15 cellular contexts compared by ENCODE assay signal in genomic region chr2:409523-409922, GRCh38.
A peak's percentile ranks its signal among the peaks of the same experiment; 100 is the strongest.
DNase-seq lines count a peak whose midpoint lies in the region; ATAC-seq and TF ChIP-seq lines count a peak whose summit lies in the region.
"Had no signal": no experiment of that assay in that cellular context is flagged by ENCODE, and none has a peak within 500 bp of the region (broad histone marks: within the 10 kb centered on the region; RNA-seq: fewer than 3 reads in every experiment).

No MANE protein-coding gene starts in this region.

- H3K27ac ChIP-seq in H9 (ENCODE audit: insufficient read length, low read depth, low read length) (no peak overlapping the region), neural progenitor cell (no peak overlapping the region)
- H3K27ac ChIP-seq: 22Rv1; BLaER1 treated with 17β-estradiol and CSF1 and Interleukin-3, amounts not matched to agents 10 nM and 100 nM had no signal

- peaks cover 30% of the 10 kb centered on the region for H3K27me3 Mint-ChIP-seq in activated CD4-positive, alpha-beta T cell treated with anti-CD3 and anti-CD28 coated beads, Interleukin-2, amount 10 ng/mL, durations not matched to agents 24 days and 14 days
- H3K27me3 Mint-ChIP-seq in H9 (ENCODE audit: low read depth) (peaks cover 4% of the 10 kb centered on the region), neural progenitor cell (ENCODE audit: insufficient read depth, low read depth) (peaks cover 9% of the 10 kb centered on the region), T-cell (peaks cover 0 to 8% of the 10 kb centered on the region in 2 donors), immature natural killer cell (ENCODE audit: low read depth in 3 of 3) (peaks cover 0 to 6% (median 4%) of the 10 kb centered on the region in 3 donors)

- CTCF ChIA-PET in T-cell (lab: Charles Lee): no interaction called here

- H3K4me3 ChIP-seq in neural progenitor cell: no peak overlapping the region
- H3K4me3 ChIP-seq: BLaER1 treated with 17β-estradiol and CSF1 and Interleukin-3, amounts not matched to agents 10 nM and 100 nM had no signal

- no peak overlapping the region for H3K4me3 Mint-ChIP-seq in activated CD4-positive, alpha-beta T cell treated with anti-CD3 and anti-CD28 coated beads, Interleukin-2, amount 10 ng/mL, durations not matched to agents 24 days and 14 days
- no peak overlapping the region for H3K4me3 Mint-ChIP-seq in H9
- no peak overlapping the region for H3K4me3 Mint-ChIP-seq in neural progenitor cell
- H3K4me3 Mint-ChIP-seq in T-cell: no peak overlapping the region
- H3K4me3 Mint-ChIP-seq in immature natural killer cell: no peak overlapping the region
- H3K4me3 Mint-ChIP-seq: CD4-positive, CD25-positive, alpha-beta regulatory T cell had no signal

- peak; percentile 6 for DNase-seq in activated CD4-positive, alpha-beta T cell treated with anti-CD3 and anti-CD28 coated beads, Interleukin-2, amount 10 ng/mL, durations not matched to agents 24 days and 14 days
- DNase-seq in activated CD4-positive, alpha-beta T cell treated with anti-CD3 and anti-CD28 coated beads, Interleukin-2, amount 50 U/mL, for 4 hours: no peak
- DNase-seq in H9 (no peak), ecto neural progenitor cell (ENCODE audit: low spot score) (peak; percentile 5), neural progenitor cell (ENCODE audit: low spot score) (no peak), T-cell (no peak), immature natural killer cell (no peak)
- no peak for DNase-seq in activated CD8-positive, alpha-beta memory T cell treated with anti-CD3 and anti-CD28 coated beads for 24 hours
- DNase-seq: AML-193; CD4-positive, CD25-positive, alpha-beta regulatory T cell; DMS53; GF-D8 had no signal

- H3K36me3 Mint-ChIP-seq in activated CD4-positive, alpha-beta T cell treated with anti-CD3 and anti-CD28 coated beads, Interleukin-2, amount 10 ng/mL, durations not matched to agents 24 days and 14 days (ENCODE audit: low read depth): no peaks in the 10 kb centered on the region
- H3K36me3 Mint-ChIP-seq in H9 (ENCODE audit: insufficient read depth in 1 of 3, low read depth in 3 of 3) (peaks cover 0 to 5% (median under 1%) of the 10 kb centered on the region in 3 experiments; a peak in 4 of 7 replicates), neural progenitor cell (no peaks in the 10 kb centered on the region), T-cell (no peaks in the 10 kb centered on the region), immature natural killer cell (peaks cover 5 to 20% (median 5%) of the 10 kb centered on the region in 3 donors)

- H3F3A ChIP-seq in neural progenitor cell (ENCODE audit: low read depth): no peaks in the 10 kb centered on the region

- no peak overlapping the region for H3K14ac ChIP-seq in H9 (ENCODE audit: insufficient read depth, low read length)

- H3K23ac ChIP-seq in H9 (ENCODE audit: insufficient read length, low read depth, low read length): no peak overlapping the region

- no peak overlapping the region for H2BK12ac ChIP-seq in H9 (ENCODE audit: insufficient read length, low read depth, low read length)

- 100% methylated on average over 1 of the region's 4 CpGs for WGBS in H9 (ENCODE audit: extremely low coverage, insufficient read length, low lambda C conversion rate)

- H3K4me2 ChIP-seq in H9 (ENCODE audit: insufficient read depth, insufficient read length, low read length): no peak overlapping the region
- H3K4me2 ChIP-seq in neural progenitor cell: no peak overlapping the region
- H3K4me2 ChIP-seq: BLaER1 treated with 17β-estradiol and CSF1 and Interleukin-3, amounts not matched to agents 10 nM and 100 nM had no signal

- H4K20me1 ChIP-seq in H9 (ENCODE audit: control insufficient read depth, insufficient read depth, insufficient read length) (no peaks in the 10 kb centered on the region), neural progenitor cell (ENCODE audit: low read depth) (no peaks in the 10 kb centered on the region)
- H4K20me1 ChIP-seq: BLaER1 treated with 17β-estradiol and CSF1 and Interleukin-3, amounts not matched to agents 10 nM and 100 nM had no signal

- H3K56ac ChIP-seq in H9 (ENCODE audit: insufficient read length, low read depth, low read length): peak overlapping the region; percentile 15

- peaks cover 4% of the 10 kb centered on the region for H3K9me3 ChIP-seq in H9 (ENCODE audit: control insufficient read depth, low read depth, low read length)
- no peaks in the 10 kb centered on the region for H3K9me3 ChIP-seq in neural progenitor cell (ENCODE audit: low read depth)

- H3K18ac ChIP-seq in H9 (ENCODE audit: insufficient read length, low read depth, low read length): no peak overlapping the region

- H3K23me2 ChIP-seq in H9 (ENCODE audit: insufficient read length, low read depth, low read length, poor library complexity, severe bottlenecking): no peaks in the 10 kb centered on the region

- no peak overlapping the region for H3T11ph ChIP-seq in H9 (ENCODE audit: low read length)

- no peak overlapping the region for H2BK15ac ChIP-seq in H9 (ENCODE audit: low read depth, low read length)

- H2BK120ac ChIP-seq in H9 (ENCODE audit: low read depth, low read length, poor library complexity, severe bottlenecking): no peak overlapping the region

- H2BK5ac ChIP-seq in H9 (ENCODE audit: insufficient read length, low read length): no peak overlapping the region

- H3K4me1 Mint-ChIP-seq in activated CD4-positive, alpha-beta T cell treated with anti-CD3 and anti-CD28 coated beads, Interleukin-2, amount 10 ng/mL, durations not matched to agents 24 days and 14 days: no peaks in the 10 kb centered on the region
- H3K4me1 Mint-ChIP-seq in H9 (peaks cover 3 to 4% of the 10 kb centered on the region in 2 experiments; a peak in 3 of 4 replicates), neural progenitor cell (peaks cover 17% of the 10 kb centered on the region), T-cell (no peaks in the 10 kb centered on the region), immature natural killer cell (peaks cover 2 to 4% of the 10 kb centered on the region in 2 donors)

- H4K91ac ChIP-seq in H9 (ENCODE audit: insufficient read length, low read depth, low read length): no peak overlapping the region

- peak overlapping the region; percentile 46 for H4K8ac ChIP-seq in H9 (replicated peaks; ENCODE audit: insufficient read length, low read depth, low read length)

- no peaks in the 10 kb centered on the region for H3K79me2 ChIP-seq in H9 (ENCODE audit: insufficient read depth, low read length)
- no peaks in the 10 kb centered on the region for H3K79me2 ChIP-seq in neural progenitor cell (ENCODE audit: low read depth)

- H2AK5ac ChIP-seq in H9 (ENCODE audit: insufficient read length, low read length): no peak overlapping the region

- H3K4me1 ChIP-seq in H9 (ENCODE audit: insufficient read depth, low read length) (no peaks in the 10 kb centered on the region), neural progenitor cell (no peaks in the 10 kb centered on the region)
- H3K4me1 ChIP-seq: BLaER1 treated with 17β-estradiol and CSF1 and Interleukin-3, amounts not matched to agents 10 nM and 100 nM had no signal

- H2AFZ ChIP-seq in H9 (ENCODE audit: low read length): no peak overlapping the region
- H2AFZ ChIP-seq in neural progenitor cell (replicated peaks): no peak overlapping the region

- H3K9ac ChIP-seq in H9 (ENCODE audit: extremely low read depth, insufficient read length, low read length): no peak overlapping the region
- no peak overlapping the region for H3K9ac ChIP-seq in neural progenitor cell
- H3K9ac ChIP-seq: BLaER1 treated with 17β-estradiol and CSF1 and Interleukin-3, amounts not matched to agents 10 nM and 100 nM had no signal

- no peak overlapping the region for H2BK20ac ChIP-seq in H9 (ENCODE audit: low read depth, low read length, poor library complexity, severe bottlenecking)

- no peaks in the 10 kb centered on the region for H3K79me1 ChIP-seq in H9 (ENCODE audit: insufficient read depth, low read depth, low read length, poor library complexity, severe bottlenecking)

- POLR2A ChIA-PET in T-cell (lab: Charles Lee): no interaction called here

- TF ChIP-seq CTCF in H9 (conservative IDR thresholded peaks at IDR 0.05) (no peak), neural progenitor cell (IDR thresholded peaks at IDR 0.05) (no peak)

- ATAC-seq in T-cell (replicated peaks in 1 of 4): no peak
- ATAC-seq: HCT116 had no signal

- peak overlapping the region; percentile 61 for H4K5ac ChIP-seq in H9 (ENCODE audit: insufficient read length, low read depth, low read length)

- peaks cover 12% of the 10 kb centered on the region for H3K9me3 Mint-ChIP-seq in activated CD4-positive, alpha-beta T cell treated with anti-CD3 and anti-CD28 coated beads, Interleukin-2, amount 10 ng/mL, durations not matched to agents 24 days and 14 days
- H3K9me3 Mint-ChIP-seq in H9 (peaks cover 4 to 13% of the 10 kb centered on the region in 2 experiments; a peak in 4 of 5 replicates), neural progenitor cell (peaks cover 22% of the 10 kb centered on the region), T-cell (peaks cover 4 to 18% (median 7%) of the 10 kb centered on the region in 3 donors), immature natural killer cell (peaks cover 0 to 10% (median 6%) of the 10 kb centered on the region in 6 donors)

- no peak overlapping the region for H3K4ac ChIP-seq in H9 (ENCODE audit: low read depth, low read length)

- H3K36me3 ChIP-seq in neural progenitor cell: no peaks in the 10 kb centered on the region
- H3K36me3 ChIP-seq: BLaER1 treated with 17β-estradiol and CSF1 and Interleukin-3, amounts not matched to agents 10 nM and 100 nM had no signal

- H3K27me3 ChIP-seq in H9 (ENCODE audit: insufficient read depth, low read length) (no peaks in the 10 kb centered on the region), neural progenitor cell (no peaks in the 10 kb centered on the region)
- H3K27me3 ChIP-seq: BLaER1 treated with 17β-estradiol and CSF1 and Interleukin-3, amounts not matched to agents 10 nM and 100 nM had no signal

- intact Hi-C loops in activated CD4-positive, alpha-beta T cell treated with anti-CD3 and anti-CD28 coated beads, Interleukin-2, amount 10 ng/mL, durations not matched to agents 24 days and 14 days (cut with micrococcal nuclease): no loop called here

- no peak overlapping the region for H3K27ac Mint-ChIP-seq in activated CD4-positive, alpha-beta T cell treated with anti-CD3 and anti-CD28 coated beads, Interleukin-2, amount 10 ng/mL, durations not matched to agents 24 days and 14 days
- H3K27ac Mint-ChIP-seq in H9 (peak overlapping the region in 1 of 3 experiments; percentile 0; a peak in 2 of 7 replicates), neural progenitor cell (peak overlapping the region; percentile 35), T-cell (no peak overlapping the region), immature natural killer cell (peak overlapping the region in 1 of 6 donors; percentile 53)

Comparison
In these comparisons a context has a peak if more than half of its experiments do, and no peak if none do; other contexts are left out.
1. DNase-seq: peak in activated CD4-positive, alpha-beta T cell treated with anti-CD3 and anti-CD28 coated beads, Interleukin-2, amount 10 ng/mL, durations not matched to agents 24 days and 14 days (single experiment) and ecto neural progenitor cell (single experiment); none in activated CD4-positive, alpha-beta T cell treated with anti-CD3 and anti-CD28 coated beads, Interleukin-2, amount 50 U/mL, for 4 hours (0 of 2), H9 (single experiment), neural progenitor cell (single experiment), T-cell (0 of 34), activated CD8-positive, alpha-beta memory T cell treated with anti-CD3 and anti-CD28 coated beads for 24 hours (single experiment) and immature natural killer cell (0 of 3).